19 cellular contexts compared by ENCODE assay signal in genomic region chr3:27521872-27522265, GRCh38. TPM values are rescaled to one million over a fixed set of nuclear protein-coding genes. Genes with fewer than 3 reads are reported as not detected.
DNase-seq lines count a peak whose midpoint lies in the region; ATAC-seq and TF ChIP-seq lines count a peak whose summit lies in the region.
"Had no signal": no experiment of that assay in that cellular context is flagged by ENCODE, and none has a peak within 500 bp of the region (broad histone marks: within the 10 kb centered on the region; RNA-seq: fewer than 3 reads in every experiment).

No MANE protein-coding gene starts in this region.

- no peak for TF ChIP-seq RAD21 in HCT116 (IDR thresholded peaks at IDR 0.05; ENCODE audit: low read depth)

- in situ Hi-C loops in ACHN (cut with HindIII; ENCODE audit: low pct_ligation_motif_present, low pct_unique_long_range_greater_than_20kb, low sequenced_read_pairs), result no loop called here

- no peak overlapping the region for H3K4me3 ChIP-seq in HCT116 (replicated peaks in 1 of 2; ENCODE audit: low read depth in 1 of 2, low read length in 2 of 2)
- H3K4me3 ChIP-seq in RWPE2 (ENCODE audit: severe bottlenecking), result no peak overlapping the region
- no peak overlapping the region for H3K4me3 ChIP-seq in hepatocyte
- H3K4me3 ChIP-seq in skeletal muscle tissue (ENCODE audit: low read length in 3 of 3), result no peak overlapping the region
- H3K4me3 ChIP-seq: cardiac muscle cell, skin epidermis had no signal

- DNase-seq in HCT116 (ENCODE audit: low read depth, low spot score) (no peak), RWPE2 (ENCODE audit: low spot score) (no peak), hepatocyte (ENCODE audit: low spot score) (no peak), ACHN (no peak), NCI-H345 (lab: John Stamatoyannopoulos, UW) (no peak)
- DNase-seq in stimulated activated naive CD4-positive, alpha-beta T cell treated with Interleukin-2 at 50 U/mL for 16 hours (lab: John Stamatoyannopoulos, UW), result no peak
- DNase-seq: activated CD4-positive, alpha-beta memory T cell treated with anti-CD3 and anti-CD28 coated beads, Interleukin-2, amount 10 ng/mL, durations not matched to agents 7 days and 5 days; activated T-cell treated with anti-CD3 and anti-CD28 coated beads, Interleukin-2, amount 50 U/mL, for 48 hours; CD4-positive, CD25-positive, alpha-beta regulatory T cell; effector CD8-positive, alpha-beta T cell; mesendoderm; NCI-H2081; NCI-H69; T-cell; WERI-Rb-1 had no signal

- POLR2A ChIA-PET in HCT116 (lab: Charles Lee), result interaction anchor here (0.9 kb wide), 1 partner anchor 12 kb away, joined by 3 read pairs; no protein-coding TSS in a partner anchor

- TF ChIP-seq CTCF in HCT116 (IDR thresholded peaks at IDR 0.05 in 2 of 3, conservative IDR thresholded peaks at IDR 0.05 in 1 of 3; ENCODE audit: borderline replicate concordance in 1 of 3, insufficient read depth in 1 of 3, low read depth in 2 of 3, low read length in 2 of 3), result no peak
- no peak for TF ChIP-seq CTCF in RWPE2 (IDR thresholded peaks at IDR 0.05; ENCODE audit: poor library complexity, severe bottlenecking)
- no peak for TF ChIP-seq CTCF in hepatocyte (IDR thresholded peaks at IDR 0.05; ENCODE audit: poor library complexity)

- H3K36me3 ChIP-seq in HCT116 (ENCODE audit: control insufficient read depth in 1 of 2, insufficient read depth in 2 of 2, low read length in 2 of 2), result no peaks in the 10 kb centered on the region
- H3K36me3 ChIP-seq in RWPE2 (ENCODE audit: low read depth), result no peaks in the 10 kb centered on the region
- no peaks in the 10 kb centered on the region for H3K36me3 ChIP-seq in hepatocyte (replicated peaks; ENCODE audit: insufficient read depth, low read depth)
- H3K36me3 ChIP-seq in skeletal muscle tissue (ENCODE audit: control insufficient read depth in 3 of 3, insufficient read depth in 3 of 3, low read length in 3 of 3), result no peaks in the 10 kb centered on the region
- H3K36me3 ChIP-seq: cardiac muscle cell, WERI-Rb-1 had no signal

- no peaks in the 10 kb centered on the region for H3K27me3 ChIP-seq in HCT116 (ENCODE audit: insufficient read depth, low read length)
- H3K27me3 ChIP-seq in RWPE2 (ENCODE audit: insufficient read depth, poor library complexity, severe bottlenecking), result no peaks in the 10 kb centered on the region
- no peaks in the 10 kb centered on the region for H3K27me3 ChIP-seq in hepatocyte
- H3K27me3 ChIP-seq in skeletal muscle tissue (ENCODE audit: control insufficient read depth in 3 of 3, insufficient read depth in 3 of 3, low read length in 3 of 3), result no peaks in the 10 kb centered on the region
- H3K27me3 ChIP-seq: cardiac muscle cell had no signal

- H3K9me2 ChIP-seq in HCT116 (ENCODE audit: insufficient read depth), result no peaks in the 10 kb centered on the region
- no peaks in the 10 kb centered on the region for H3K9me2 ChIP-seq in hepatocyte (replicated peaks; ENCODE audit: insufficient read depth)

- WGBS in hepatocyte (ENCODE audit: low lambda C conversion rate, missing lambda C conversion rate), result 62% methylated on average over 2 of the region's 2 CpGs

- intact Hi-C loops in HCT116 (cut with micrococcal nuclease), result no loop called here

- H3K9me3 ChIP-seq in HCT116 (ENCODE audit: control insufficient read depth in 1 of 2, insufficient read depth in 1 of 2, low read depth in 1 of 2, low read length in 2 of 2), result no peaks in the 10 kb centered on the region
- H3K9me3 ChIP-seq in RWPE2 (ENCODE audit: severe bottlenecking), result no peaks in the 10 kb centered on the region
- H3K9me3 ChIP-seq in hepatocyte (ENCODE audit: low read depth), result no peaks in the 10 kb centered on the region
- no peaks in the 10 kb centered on the region for H3K9me3 ChIP-seq in skeletal muscle tissue (ENCODE audit: control insufficient read depth in 3 of 3, low read length in 3 of 3)

- no peaks in the 10 kb centered on the region for H4K20me1 ChIP-seq in HCT116 (ENCODE audit: insufficient read depth)
- H4K20me1 ChIP-seq in hepatocyte (ENCODE audit: insufficient read depth, poor library complexity, severe bottlenecking), result no peaks in the 10 kb centered on the region

- CTCF ChIA-PET in HCT116 (lab: Charles Lee), result no interaction called here

- BruUV-seq in HCT116 (replicated peaks; lab: Mats Ljungman, UMichigan), result no TSS peak

- H3K9ac ChIP-seq in HCT116 (ENCODE audit: low read length) (no peak overlapping the region), skeletal muscle tissue (ENCODE audit: low read depth in 1 of 3, low read length in 3 of 3) (no peak overlapping the region)

- no peaks in the 10 kb centered on the region for H3K79me2 ChIP-seq in HCT116 (ENCODE audit: insufficient read depth, low read length)
- H3K79me2 ChIP-seq in hepatocyte, result no peaks in the 10 kb centered on the region

- RAD21 ChIA-PET in HCT116 (lab: Charles Lee; ENCODE audit: low non-redundant PET in 1 of 2, low total read pairs in 2 of 2, uncharacterized antibody in 2 of 2, unreplicated experiment in 2 of 2), result no interaction called here

- no peak overlapping the region for H3K27ac ChIP-seq in HCT116 (ENCODE audit: low read depth, low read length)
- peak overlapping the region; percentile 55 for H3K27ac ChIP-seq in RWPE2 (ENCODE audit: poor library complexity, severe bottlenecking)
- H3K27ac ChIP-seq in hepatocyte, result peak overlapping the region; percentile 9
- peak overlapping the region; percentile 34 for H3K27ac ChIP-seq in skeletal muscle tissue (ENCODE audit: low read depth, low read length)
- H3K27ac ChIP-seq: cardiac muscle cell, WERI-Rb-1 had no signal

- H3K4me1 ChIP-seq in HCT116 (ENCODE audit: control insufficient read depth in 1 of 2, insufficient read depth in 2 of 2, low read length in 2 of 2) (peaks cover 12 to 46% of the 10 kb centered on the region in 2 experiments), RWPE2 (ENCODE audit: insufficient read depth, poor library complexity, severe bottlenecking) (peaks cover 37% of the 10 kb centered on the region), hepatocyte (ENCODE audit: insufficient read depth) (peaks cover 6% of the 10 kb centered on the region), skeletal muscle tissue (ENCODE audit: control insufficient read depth in 3 of 3, insufficient read depth in 3 of 3, low read length in 3 of 3) (peaks cover 0 to 9% (median 4%) of the 10 kb centered on the region in 3 donors)

- no peak for TF ChIP-seq POLR2A in HCT116 (IDR thresholded peaks at IDR 0.05; ENCODE audit: borderline replicate concordance, extremely low read depth, insufficient read depth, insufficient read length)

- ATAC-seq in HCT116 (no peak), RWPE2 (ENCODE audit: low read depth) (no peak), GM21423 (IDR thresholded peaks at IDR 0.05; ENCODE audit: unreplicated experiment) (no peak)
- ATAC-seq: T-cell had no signal

- H3K4me2 ChIP-seq in HCT116 (ENCODE audit: low read length) (peak overlapping the region; percentile 13; the same call in 1 of the 2 replicates), hepatocyte (no peak overlapping the region)

- peak overlapping the region; percentile 36 for H2AFZ ChIP-seq in HCT116 (ENCODE audit: low read depth, low read length, poor library complexity, severe bottlenecking)
- H2AFZ ChIP-seq in hepatocyte, result no peak overlapping the region

TF ChIP-seq in HCT116, 20 proteins besides CTCF, POLR2A, EP300 and RAD21:
- TF ChIP-seq ZFX (IDR thresholded peaks at IDR 0.05) (no peak), SIN3A (IDR thresholded peaks at IDR 0.05; ENCODE audit: low read depth) (no peak), SP1 (IDR thresholded peaks at IDR 0.05; ENCODE audit: low read depth) (no peak), YY1 (IDR thresholded peaks at IDR 0.05; ENCODE audit: extremely low read depth, insufficient replicate concordance, low read depth, low read length) (no peak), EZH2phosphoT487 (IDR thresholded peaks at IDR 0.05; ENCODE audit: borderline replicate concordance) (no peak), TCF7L2 (IDR thresholded peaks at IDR 0.05; ENCODE audit: borderline replicate concordance, extremely low read depth, insufficient read depth, insufficient read length) (no peak), SRF (IDR thresholded peaks at IDR 0.05; ENCODE audit: low read depth) (no peak), EZH2 (IDR thresholded peaks at IDR 0.05) (no peak), ATF3 (IDR thresholded peaks at IDR 0.05) (no peak), FOSL1 (IDR thresholded peaks at IDR 0.05; ENCODE audit: low read depth) (no peak), MAX (IDR thresholded peaks at IDR 0.05) (no peak), ZNF274 (IDR thresholded peaks at IDR 0.05; ENCODE audit: low read depth, low read length) (no peak), CEBPB (IDR thresholded peaks at IDR 0.05; ENCODE audit: low read depth) (no peak), EGR1 (IDR thresholded peaks at IDR 0.05; ENCODE audit: low read depth) (no peak), JUND (IDR thresholded peaks at IDR 0.05) (no peak)
TF ChIP-seq in HCT116: peak in this region for 0.

RNA-seq across cellular contexts. Expression of gene SLC4A7, which starts 37.7 kb away (rescaled TPM):
- 37.6 TPM for total RNA-seq in HCT116 (2021; ENCODE audit: unreplicated experiment)
- 9.7 and 12.0 TPM in 2 replicates for polyA plus RNA-seq in HCT116 (2012)
- 44.7 and 45.3 TPM in 2 replicates for total RNA-seq in hepatocyte
- polyA plus RNA-seq in hepatocyte, result 7.7 and 9.3 TPM in 2 replicates
- total RNA-seq in skeletal muscle tissue, result 54.3 TPM
